In genomic region chr10:49549640-49550346, GRCh38 we compare ENCODE assay signal across 27 cellular contexts. TPM values are rescaled to one million over a fixed set of nuclear protein-coding genes. Genes with fewer than 3 reads are reported as not detected.
DNase-seq lines count a peak whose midpoint lies in the region; TF ChIP-seq lines count a peak whose summit lies in the region.
"Had no signal": no experiment of that assay in that cellular context is flagged by ENCODE, and none has a peak within 500 bp of the region (broad histone marks: within the 10 kb centered on the region; RNA-seq: fewer than 3 reads in every experiment).

No MANE protein-coding gene starts in this region.

- H3K9ac ChIP-seq in smooth muscle cell (ENCODE audit: low read depth), result no peak overlapping the region
- H3K9ac ChIP-seq: BLaER1, neural progenitor cell had no signal

- TF ChIP-seq CTCF in RWPE1 (conservative IDR thresholded peaks at IDR 0.05; ENCODE audit: low read depth), result no peak
- no peak for TF ChIP-seq CTCF in smooth muscle cell (IDR thresholded peaks at IDR 0.05; ENCODE audit: borderline replicate concordance, insufficient read depth, poor library complexity, severe bottlenecking)
- TF ChIP-seq CTCF in CD14-positive monocyte (IDR thresholded peaks at IDR 0.05), result no peak

- no peaks in the 10 kb centered on the region for H3K9me3 ChIP-seq in smooth muscle cell (replicated peaks; ENCODE audit: low read depth)
- H3K9me3 ChIP-seq: left lung had no signal

- H3K9me3 Mint-ChIP-seq in CD14-positive monocyte, result peaks cover 0 to 14% (median 11%) of the 10 kb centered on the region in 7 donors

- no peaks in the 10 kb centered on the region for H3K4me1 ChIP-seq in smooth muscle cell (ENCODE audit: low read depth)
- H3K4me1 ChIP-seq: BLaER1, left lung, neural progenitor cell, spleen, uterus had no signal

- no peaks in the 10 kb centered on the region for H3K79me2 ChIP-seq in smooth muscle cell (ENCODE audit: low read depth)

- peak; percentile 3 for DNase-seq in ELF-1 (ENCODE audit: low read depth, low spot score)
- DNase-seq in RWPE1 (ENCODE audit: low spot score), result no peak
- no peak for DNase-seq in epithelial cell of prostate (ENCODE audit: low read depth, low spot score)
- DNase-seq in smooth muscle cell (lab: John Stamatoyannopoulos, UW; ENCODE audit: unreplicated experiment), result no peak
- DNase-seq in CD14-positive monocyte (ENCODE audit: low spot score), result no peak
- DNase-seq in LoVo (ENCODE audit: low spot score), result no peak
- DNase-seq in NCI-H524 (lab: John Stamatoyannopoulos, UW), result no peak
- DNase-seq: activated CD4-positive, alpha-beta memory T cell treated with anti-CD3 and anti-CD28 coated beads, Interleukin-2, amount 10 ng/mL, durations not matched to agents 7 days and 5 days; activated CD4-positive, CD25-positive, alpha-beta regulatory T cell treated with anti-CD3 and anti-CD28 coated beads, Interleukin-2, amount 50 U/mL, for 72 hours; activated naive CD4-positive, alpha-beta T cell treated with anti-CD3 and anti-CD28 coated beads, Interleukin-2, amount 10 ng/mL, durations not matched to agents 7 days and 5 days; GF-D8; glutamatergic neuron; left lung; MM.1S; NCI-H1105 treated with DMSO at 0.1 percent for 48 hours; NCI-H187 treated with DMSO at 0.1 percent for 48 hours; NCI-H526; OCI-M1; right cardiac atrium; Right ventricle myocardium superior; spleen; stimulated activated CD4-positive, alpha-beta T cell treated with anti-CD3 and anti-CD28 coated beads, Interleukin-2, amount 100 ng/mL, for 24 hours; stimulated activated naive CD8-positive, alpha-beta T cell treated with anti-CD3 and anti-CD28 coated beads, Interleukin-15, Interleukin-2, amounts not matched to agents 100 U/mL and 50 U/mL, for 24 hours; T-helper 2 cell; uterus had no signal

- CTCF ChIA-PET in RWPE1 (lab: Yijun Ruan, JAX), result interaction anchor here (0.6 kb wide), 1 partner anchor 31 kb away, joined by 4 read pairs; no protein-coding TSS in a partner anchor

- H3K4me1 Mint-ChIP-seq in CD14-positive monocyte, result no peaks in the 10 kb centered on the region
- H3K4me1 Mint-ChIP-seq: activated CD4-positive, alpha-beta memory T cell treated with anti-CD3 and anti-CD28 coated beads, Interleukin-2, amount 10 ng/mL, durations not matched to agents 7 days and 5 days; activated naive CD4-positive, alpha-beta T cell treated with anti-CD3 and anti-CD28 coated beads, Interleukin-2, amount 10 ng/mL, durations not matched to agents 7 days and 5 days; neural progenitor cell had no signal

- no peaks in the 10 kb centered on the region for H3K36me3 Mint-ChIP-seq in CD14-positive monocyte
- H3K36me3 Mint-ChIP-seq: activated naive CD4-positive, alpha-beta T cell treated with anti-CD3 and anti-CD28 coated beads, Interleukin-2, amount 10 ng/mL, durations not matched to agents 7 days and 5 days; neural progenitor cell had no signal

- no peaks in the 10 kb centered on the region for H4K20me1 ChIP-seq in smooth muscle cell (ENCODE audit: low read depth)
- H4K20me1 ChIP-seq: BLaER1 had no signal

- H3K27ac ChIP-seq in RWPE1 (peak overlapping the region; percentile 88), epithelial cell of prostate (peak overlapping the region; percentile 98), smooth muscle cell (ENCODE audit: low read depth) (peak overlapping the region; percentile 51)
- H3K27ac ChIP-seq: BLaER1, left lung, neural progenitor cell, spleen, uterus had no signal

- no peak overlapping the region for H3K4me3 Mint-ChIP-seq in CD14-positive monocyte
- H3K4me3 Mint-ChIP-seq: activated CD4-positive, alpha-beta memory T cell treated with anti-CD3 and anti-CD28 coated beads, Interleukin-2, amount 10 ng/mL, durations not matched to agents 7 days and 5 days; activated naive CD4-positive, alpha-beta T cell treated with anti-CD3 and anti-CD28 coated beads, Interleukin-2, amount 10 ng/mL, durations not matched to agents 7 days and 5 days; neural progenitor cell had no signal

- no peak overlapping the region for H3K4me3 ChIP-seq in smooth muscle cell
- H3K4me3 ChIP-seq: BLaER1, left lung, neural progenitor cell, spleen, uterus had no signal

- H3F3A ChIP-seq in smooth muscle cell (ENCODE audit: low read depth), result peaks cover 5% of the 10 kb centered on the region

- H3K27ac Mint-ChIP-seq in CD14-positive monocyte, result no peak overlapping the region
- H3K27ac Mint-ChIP-seq: activated CD4-positive, alpha-beta memory T cell treated with anti-CD3 and anti-CD28 coated beads, Interleukin-2, amount 10 ng/mL, durations not matched to agents 7 days and 5 days; activated naive CD4-positive, alpha-beta T cell treated with anti-CD3 and anti-CD28 coated beads, Interleukin-2, amount 10 ng/mL, durations not matched to agents 7 days and 5 days; neural progenitor cell had no signal

- H3K36me3 ChIP-seq in smooth muscle cell (ENCODE audit: low read depth), result no peaks in the 10 kb centered on the region
- H3K36me3 ChIP-seq: BLaER1, left lung, neural progenitor cell, spleen, uterus had no signal

- POLR2A ChIA-PET in RWPE1 (lab: Yijun Ruan, JAX; ENCODE audit: low non-redundant PET), result interaction anchor here (1.2 kb wide), 1 partner anchor 11 kb away, joined by 6 read pairs; the partner anchor contains the start of gene ERCC6

- 88% methylated on average over 1 of the region's 1 CpG for WGBS in smooth muscle cell (ENCODE audit: low lambda C conversion rate)

- no peaks in the 10 kb centered on the region for H3K27me3 ChIP-seq in smooth muscle cell (ENCODE audit: low read depth)
- H3K27me3 ChIP-seq: BLaER1, left lung, neural progenitor cell, uterus had no signal

- no peak overlapping the region for H3K4me2 ChIP-seq in smooth muscle cell
- H3K4me2 ChIP-seq: BLaER1, neural progenitor cell had no signal

- intact Hi-C loops in CD14-positive monocyte (cut with micrococcal nuclease), result loop anchor here in 1 of 2 donors (10.0 kb wide), 1 partner anchor 1245 kb away; the partner anchor contains the start of gene MAPK8

- no peak overlapping the region for H2AFZ ChIP-seq in smooth muscle cell (ENCODE audit: low read depth)
- H2AFZ ChIP-seq: neural progenitor cell had no signal

- H3K27me3 Mint-ChIP-seq in CD14-positive monocyte (ENCODE audit: low read depth in 3 of 3), result peaks cover 7 to 17% (median 11%) of the 10 kb centered on the region in 3 donors

RNA-seq across cellular contexts. Expression of gene ERCC6, which starts 10.9 kb away (rescaled TPM):
- total RNA-seq in smooth muscle cell, result 14.9 and 15.7 TPM in 2 replicates
- 7.2 and 10.2 TPM in 2 replicates for polyA plus RNA-seq in smooth muscle cell
- polyA plus RNA-seq in CD14-positive monocyte, result 1 to 10 TPM; 5.4 to 6.0 TPM
